8 cellular contexts compared by ENCODE assay signal in genomic region chr11:43643898-43644625, GRCh38. TPM values are rescaled to one million over a fixed set of nuclear protein-coding genes. Genes with fewer than 3 reads are reported as not detected.
A peak's percentile ranks its signal among the peaks of the same experiment; 100 is the strongest.
DNase-seq lines count a peak whose midpoint lies in the region; ATAC-seq and TF ChIP-seq lines count a peak whose summit lies in the region.

No MANE protein-coding gene starts in this region.

- H3K4me3 ChIP-seq in BE2C (ENCODE audit: low read depth, low read length), result peak overlapping the region; percentile 92
- H3K4me3 ChIP-seq in colonic mucosa, result peak overlapping the region; percentile 85

- H3K27ac ChIP-seq in colonic mucosa (peak overlapping the region; percentile 13), layer of hippocampus (ENCODE audit: low read depth, low read length) (peak overlapping the region; percentile 84)

- H3K4me1 ChIP-seq in BE2C (no peaks in the 10 kb centered on the region), colonic mucosa (no peaks in the 10 kb centered on the region)

- ATAC-seq in HG03432 (IDR thresholded peaks at IDR 0.05; ENCODE audit: unreplicated experiment), result peak; percentile 100

- TF ChIP-seq POLR2A in GM19193 (IDR thresholded peaks at IDR 0.05; ENCODE audit: extremely low read depth, insufficient read depth, insufficient read length), result peak; percentile 84

- TF ChIP-seq CTCF in BE2C (IDR thresholded peaks at IDR 0.05; ENCODE audit: low read depth, low read length) (no peak), colonic mucosa (IDR thresholded peaks at IDR 0.05) (no peak)

- intact Hi-C loops in colonic mucosa (cut with DNase I), result no loop called here

- H3K27me3 ChIP-seq in BE2C, result peaks cover 9% of the 10 kb centered on the region
- H3K27me3 ChIP-seq in colonic mucosa, result no peaks in the 10 kb centered on the region
- no peaks in the 10 kb centered on the region for H3K27me3 ChIP-seq in layer of hippocampus (ENCODE audit: control insufficient read depth, insufficient read depth, low read length)

- DNase-seq in BE2C (peak; percentile 78), NCI-H460 (ENCODE audit: extremely low read depth, low read depth) (peak; percentile 61), colonic mucosa (peak; percentile 89)
- peak; percentile 81 to 82 for DNase-seq in activated CD4-positive, alpha-beta T cell treated with anti-CD3 and anti-CD28 coated beads for 4 hours
- peak; percentile 64 to 81 (median 74) for DNase-seq in stimulated activated CD4-positive, alpha-beta T cell treated with anti-CD3 and anti-CD28 coated beads, Interleukin-1b, Interleukin-23, amount 100 ng/mL, for 24 hours (ENCODE audit: low read depth in 4 of 4, low spot score in 1 of 4)

- H3K36me3 ChIP-seq in BE2C (no peaks in the 10 kb centered on the region), colonic mucosa (no peaks in the 10 kb centered on the region)

- peak overlapping the region; percentile 73 to 80 for H3K9ac ChIP-seq in colonic mucosa (ENCODE audit: low read depth in 2 of 2, low read length in 2 of 2)

- H3K9me3 ChIP-seq in BE2C (no peaks in the 10 kb centered on the region), colonic mucosa (no peaks in the 10 kb centered on the region)

RNA-seq across cellular contexts. Expression of gene HSD17B12, which starts 36.5 kb away (rescaled TPM):
- 66.0 TPM for polyA plus RNA-seq in BE2C (2012; ENCODE audit: insufficient read depth, insufficient read length, low read depth)
- 138 and 143 TPM in 2 replicates for total RNA-seq in NCI-H460 (2014; rRNA removed; shearing (Covaris generic))
- 80.9 and 129 TPM in 2 replicates for polyA plus RNA-seq in NCI-H460 (2014; cell fraction: nucleus; rRNA removed)
- total RNA-seq in colonic mucosa, result 100 to 1,000 TPM; 132 to 159 TPM

Comparison
In these comparisons a context has a peak if more than half of its experiments do, and no peak if none do; other contexts are left out.
1. Peak in every context shown above with its lines: DNase-seq, ATAC-seq, H3K4me3 ChIP-seq and H3K27ac ChIP-seq.